22 cellular contexts compared by ENCODE assay signal in genomic region chr17:65666869-65667268, GRCh38.
DNase-seq lines count a peak whose midpoint lies in the region; ATAC-seq and TF ChIP-seq lines count a peak whose summit lies in the region.
"Had no signal": no experiment of that assay in that cellular context is flagged by ENCODE, and none has a peak within 500 bp of the region (broad histone marks: within the 10 kb centered on the region; RNA-seq: fewer than 3 reads in every experiment).

No MANE protein-coding gene starts in this region.

- H3K4me3 ChIP-seq in IMR-90 (ENCODE audit: insufficient read depth, low read depth, low read length), result no peak overlapping the region
- no peak overlapping the region for H3K4me3 ChIP-seq in neuronal stem cell (ENCODE audit: low read length in 2 of 2)
- H3K4me3 ChIP-seq: A549, GM12878, GM23248, Peyer's patch had no signal

- H2AK9ac ChIP-seq in IMR-90 (replicated peaks; ENCODE audit: low read depth, low read length, poor library complexity), result no peak overlapping the region

- no peak overlapping the region for H3K4me3 Mint-ChIP-seq in CD4-positive, alpha-beta T cell
- H3K4me3 Mint-ChIP-seq: CD4-positive, CD25-positive, alpha-beta regulatory T cell had no signal

- WGBS in IMR-90 (ENCODE audit: extremely low coverage in 2 of 2, insufficient read length in 1 of 2), 2 experiments, result no CpG with 5 or more reads among the region's 1 CpG
- WGBS in neuronal stem cell (ENCODE audit: extremely low coverage in 2 of 2, insufficient read length in 2 of 2, insufficient replicate concordance in 1 of 2), 2 donors, result no CpG with 5 or more reads among the region's 1 CpG

- no peak overlapping the region for H3K27ac ChIP-seq in IMR-90 (ENCODE audit: insufficient read depth, low read length)
- H3K27ac ChIP-seq in neuronal stem cell (replicated peaks; ENCODE audit: low read length), result no peak overlapping the region
- no peak overlapping the region for H3K27ac ChIP-seq in CD4-positive, alpha-beta T cell (ENCODE audit: low read depth, low read length)
- H3K27ac ChIP-seq: A549, GM23248, Peyer's patch had no signal

- H2AFZ ChIP-seq in IMR-90 (replicated peaks; ENCODE audit: low read length, poor library complexity), result no peak overlapping the region
- no peak overlapping the region for H2AFZ ChIP-seq in neuronal stem cell (ENCODE audit: low read length)
- H2AFZ ChIP-seq: GM23248 had no signal

- TF ChIP-seq POLR2A in IMR-90 (IDR thresholded peaks at IDR 0.05; ENCODE audit: low read depth, low read length), result no peak

- H2AK5ac ChIP-seq in IMR-90 (ENCODE audit: low read depth, low read length) (no peak overlapping the region), neuronal stem cell (ENCODE audit: low read depth, low read length) (no peak overlapping the region)

- no peaks in the 10 kb centered on the region for H3K9me3 Mint-ChIP-seq in CD4-positive, alpha-beta T cell

- H3K27ac Mint-ChIP-seq in CD4-positive, alpha-beta T cell, result no peak overlapping the region
- H3K27ac Mint-ChIP-seq: CD4-positive, CD25-positive, alpha-beta regulatory T cell had no signal

- H3K18ac ChIP-seq in IMR-90 (ENCODE audit: low read depth, low read length) (no peak overlapping the region), neuronal stem cell (ENCODE audit: low read length) (no peak overlapping the region)

- H3K36me3 ChIP-seq in IMR-90 (ENCODE audit: control insufficient read depth, insufficient read depth, low read length) (no peaks in the 10 kb centered on the region), neuronal stem cell (replicated peaks in 1 of 2; ENCODE audit: control insufficient read depth in 2 of 2, insufficient read depth in 2 of 2, low read length in 2 of 2) (no peaks in the 10 kb centered on the region)
- H3K36me3 ChIP-seq: Peyer's patch had no signal

- no peak overlapping the region for H2BK120ac ChIP-seq in IMR-90 (ENCODE audit: low read depth, low read length)
- H2BK120ac ChIP-seq in neuronal stem cell (ENCODE audit: low read depth, low read length), result no peak overlapping the region

- H3K56ac ChIP-seq in IMR-90 (ENCODE audit: extremely low read depth, insufficient read depth, low read length), result no peak overlapping the region

- H2BK15ac ChIP-seq in IMR-90 (ENCODE audit: low read depth, low read length), result no peak overlapping the region
- H2BK15ac ChIP-seq in neuronal stem cell (ENCODE audit: low read length), result no peak overlapping the region

- H3K4me2 ChIP-seq in IMR-90 (ENCODE audit: low read depth, low read length), result no peak overlapping the region
- H3K4me2 ChIP-seq in neuronal stem cell (ENCODE audit: insufficient read depth, low read length, poor library complexity, severe bottlenecking), result no peak overlapping the region
- H3K4me2 ChIP-seq: A549 had no signal

- no peaks in the 10 kb centered on the region for H3K27me3 Mint-ChIP-seq in CD4-positive, alpha-beta T cell

- no peak for TF ChIP-seq RAD21 in IMR-90 (IDR thresholded peaks at IDR 0.05; ENCODE audit: low read length)

- H2BK5ac ChIP-seq in IMR-90 (ENCODE audit: low read depth, low read length, poor library complexity, severe bottlenecking), result no peak overlapping the region
- no peak overlapping the region for H2BK5ac ChIP-seq in neuronal stem cell (ENCODE audit: low read length)

- TF ChIP-seq CTCF in IMR-90 (conservative IDR thresholded peaks at IDR 0.05; ENCODE audit: low read depth, low read length), result no peak
- TF ChIP-seq CTCF in CD4-positive, alpha-beta T cell (IDR thresholded peaks at IDR 0.05), result no peak

- peak; percentile 54 for ATAC-seq in IMR-90 (ENCODE audit: low read depth)
- no peak for ATAC-seq in HG02610 (IDR thresholded peaks at IDR 0.05; ENCODE audit: unreplicated experiment)
- ATAC-seq in CD4-positive, alpha-beta T cell (ENCODE audit: poor library complexity), result no peak
- ATAC-seq: A549, GM12878 had no signal

- H3K9ac ChIP-seq in IMR-90 (ENCODE audit: low read depth, low read length), result no peak overlapping the region
- H3K9ac ChIP-seq in neuronal stem cell (ENCODE audit: low read depth, low read length, poor library complexity), result no peak overlapping the region
- H3K9ac ChIP-seq: GM23248 had no signal

- H4K8ac ChIP-seq in IMR-90 (ENCODE audit: low read depth in 2 of 2, low read length in 2 of 2) (no peak overlapping the region), neuronal stem cell (ENCODE audit: low read depth, low read length) (no peak overlapping the region)

- no peaks in the 10 kb centered on the region for H4K20me1 ChIP-seq in IMR-90 (ENCODE audit: insufficient read depth, low read length)

- dilution Hi-C loops in IMR-90 (cut with HindIII; ENCODE audit: low sequenced_read_pairs, unreplicated experiment), result no loop called here

- H3K27me3 ChIP-seq in IMR-90 (ENCODE audit: control insufficient read depth, insufficient read depth, low read length), result no peaks in the 10 kb centered on the region
- H3K27me3 ChIP-seq in neuronal stem cell (ENCODE audit: control insufficient read depth in 3 of 3, insufficient read depth in 3 of 3, low read depth in 1 of 3, low read length in 3 of 3), result peaks cover 0 to 21% (median 0%) of the 10 kb centered on the region in 3 experiments
- H3K27me3 ChIP-seq in CD4-positive, alpha-beta T cell (ENCODE audit: control insufficient read depth, insufficient read depth, low read length), result no peaks in the 10 kb centered on the region
- H3K27me3 ChIP-seq: Peyer's patch had no signal

- H3K36me3 Mint-ChIP-seq in CD4-positive, alpha-beta T cell (ENCODE audit: low read depth), result no peaks in the 10 kb centered on the region
- H3K36me3 Mint-ChIP-seq: CD4-positive, CD25-positive, alpha-beta regulatory T cell had no signal

- POLR2A ChIA-PET in IMR-90 (lab: Charles Lee; ENCODE audit: unreplicated experiment), result no interaction called here
- POLR2A ChIA-PET in CD4-positive, alpha-beta T cell (lab: Charles Lee), result no interaction called here

- DNase-seq in EH (ENCODE audit: low read depth), result peak; percentile 14
- peak; percentile 15 for DNase-seq in IMR-90
- peak; percentile 70 for DNase-seq in ecto neural progenitor cell (ENCODE audit: low spot score)
- DNase-seq in neuronal stem cell (ENCODE audit: low spot score), result peak; percentile 67
- no peak for DNase-seq in NOMO-1 (lab: John Stamatoyannopoulos, UW; ENCODE audit: unreplicated experiment in 2 of 2)
- DNase-seq in CD4-positive, alpha-beta T cell, result no peak
- DNase-seq: CD4-positive, CD25-positive, alpha-beta regulatory T cell; COR-L47; DMS79; GM23248; HCEC 1CT; KBM-7; NCI-H1092 treated with DMSO at 0.1 percent for 48 hours; NCI-H1436 treated with DMSO at 0.1 percent for 48 hours; NCI-H1930; NCI-H2227 treated with DMSO at 0.1 percent for 48 hours; NCI-H510A; NK-92 treated with Interleukin-12 subunit alpha and Interleukin-12 subunit beta, amount 100 ng/mL, for 24 hours; Peyer's patch had no signal

- H3K9me1 ChIP-seq in IMR-90 (ENCODE audit: insufficient read depth, low read length), result no peaks in the 10 kb centered on the region

- H2BK20ac ChIP-seq in IMR-90 (ENCODE audit: low read depth, low read length), result no peak overlapping the region

- H3K79me1 ChIP-seq in IMR-90 (ENCODE audit: low read depth in 1 of 2, low read length in 2 of 2) (no peaks in the 10 kb centered on the region), neuronal stem cell (ENCODE audit: low read depth, low read length) (no peaks in the 10 kb centered on the region)

- H3K9me3 ChIP-seq in IMR-90 (ENCODE audit: control insufficient read depth, insufficient read depth, low read length) (no peaks in the 10 kb centered on the region), neuronal stem cell (replicated peaks in 1 of 2; ENCODE audit: control insufficient read depth in 2 of 2, insufficient read depth in 1 of 2, low read depth in 1 of 2, low read length in 2 of 2) (peaks cover 0 to 3% of the 10 kb centered on the region in 2 donors)
- H3K9me3 ChIP-seq in CD4-positive, alpha-beta T cell (ENCODE audit: control insufficient read depth, low read length), result no peaks in the 10 kb centered on the region
- H3K9me3 ChIP-seq: A549, Peyer's patch had no signal

- no peak overlapping the region for H4K91ac ChIP-seq in IMR-90 (ENCODE audit: insufficient read depth, low read depth, low read length)
- no peak overlapping the region for H4K91ac ChIP-seq in neuronal stem cell (ENCODE audit: low read depth, low read length, poor library complexity)

- H4K5ac ChIP-seq in IMR-90 (ENCODE audit: low read depth, low read length), result no peak overlapping the region

- BruUV-seq in IMR-90 (replicated peaks; lab: Mats Ljungman, UMichigan), result no TSS peak

- in situ Hi-C loops in IMR-90 (cut with MboI; ENCODE audit: low sequenced_read_pairs), result no loop called here

- no peak overlapping the region for H3K14ac ChIP-seq in IMR-90 (replicated peaks; ENCODE audit: low read depth, low read length)
- H3K14ac ChIP-seq in neuronal stem cell (ENCODE audit: low read length), result no peak overlapping the region

- H3K4me1 Mint-ChIP-seq in CD4-positive, alpha-beta T cell (ENCODE audit: low read depth), result no peaks in the 10 kb centered on the region
- H3K4me1 Mint-ChIP-seq: CD4-positive, CD25-positive, alpha-beta regulatory T cell had no signal

- H3K4me1 ChIP-seq in IMR-90 (ENCODE audit: control insufficient read depth, insufficient read depth, low read length) (peaks cover 3% of the 10 kb centered on the region; the same call in 1 of the 2 replicates), neuronal stem cell (ENCODE audit: control insufficient read depth in 2 of 2, insufficient read depth in 1 of 2, low read depth in 1 of 2, low read length in 2 of 2) (peaks cover 0 to 5% of the 10 kb centered on the region in 2 donors)
- H3K4me1 ChIP-seq: A549, Peyer's patch had no signal

- H3K23ac ChIP-seq in IMR-90 (ENCODE audit: low read depth, low read length) (no peak overlapping the region), neuronal stem cell (ENCODE audit: low read depth, low read length, poor library complexity) (no peak overlapping the region)

- H3K4ac ChIP-seq in IMR-90 (ENCODE audit: low read depth, low read length), result no peak overlapping the region
- H3K4ac ChIP-seq in neuronal stem cell (ENCODE audit: low read length), result no peak overlapping the region

- intact Hi-C loops in IMR-90 (cut with micrococcal nuclease), result no loop called here
- intact Hi-C loops in CD4-positive, alpha-beta T cell (cut with DNase I, micrococcal nuclease), result no loop called here

- CTCF ChIA-PET in IMR-90 (lab: Yijun Ruan, JAX), result no interaction called here
- CTCF ChIA-PET in CD4-positive, alpha-beta T cell (lab: Charles Lee), result no interaction called here

- H2BK12ac ChIP-seq in neuronal stem cell (ENCODE audit: low read length), result no peak overlapping the region

TF ChIP-seq in IMR-90, 13 proteins besides CTCF, POLR2A, EP300 and RAD21 (continues in another document):
- TF ChIP-seq ELK1 (IDR thresholded peaks at IDR 0.05; ENCODE audit: borderline replicate concordance, low read depth, low read length), result no peak
- TF ChIP-seq CHD1 (IDR thresholded peaks at IDR 0.05; ENCODE audit: low read depth, low read length), result no peak

Comparison
In these comparisons a context has a peak if more than half of its experiments do, and no peak if none do; other contexts are left out.
1. DNase-seq: peak in EH (single experiment), IMR-90 (single experiment), ecto neural progenitor cell (single experiment) and neuronal stem cell (single experiment); none in NOMO-1 (0 of 2) and CD4-positive, alpha-beta T cell (0 of 10).